Comparison of ENCODE assay signal across 21 cellular contexts in genomic region chr15:62421289-62421688, GRCh38.
"Had no signal": no experiment of that assay in that cellular context is flagged by ENCODE, and none has a peak within 500 bp of the region (broad histone marks: within the 10 kb centered on the region; RNA-seq: fewer than 3 reads in every experiment).

No MANE protein-coding gene starts in this region.

- ATAC-seq: HepG2 had no signal

- H3K9ac ChIP-seq: KMS-11 had no signal

- H3K4me2 ChIP-seq: KMS-11 had no signal

- H3K27me3 ChIP-seq: SJSA1 had no signal

- H3K9me3 ChIP-seq: SJSA1 had no signal

- DNase-seq: IMR-90, Kasumi-1, MM.1S, NCI-H1092 treated with DMSO at 0.1 percent for 48 hours, NCI-H1436, NCI-H187, NCI-H2029, NCI-H2081 treated with DMSO at 0.1 percent for 48 hours, NCI-H2171, NCI-H345, NCI-H446 treated with DMSO at 0.1 percent for 48 hours, NCI-H510A treated with DMSO at 0.1 percent for 48 hours, NCI-H69, NCI-H774, Right ventricle myocardium superior, RPMI8226, SIG-M5 had no signal

- H3K27ac ChIP-seq: KMS-11, SJSA1, SK-N-MC had no signal

- H3K4me3 ChIP-seq: SJSA1, SK-N-MC had no signal

- H3K36me3 ChIP-seq: SJSA1 had no signal
